6 cellular contexts compared by ENCODE assay signal in the genomic region with DNA sequence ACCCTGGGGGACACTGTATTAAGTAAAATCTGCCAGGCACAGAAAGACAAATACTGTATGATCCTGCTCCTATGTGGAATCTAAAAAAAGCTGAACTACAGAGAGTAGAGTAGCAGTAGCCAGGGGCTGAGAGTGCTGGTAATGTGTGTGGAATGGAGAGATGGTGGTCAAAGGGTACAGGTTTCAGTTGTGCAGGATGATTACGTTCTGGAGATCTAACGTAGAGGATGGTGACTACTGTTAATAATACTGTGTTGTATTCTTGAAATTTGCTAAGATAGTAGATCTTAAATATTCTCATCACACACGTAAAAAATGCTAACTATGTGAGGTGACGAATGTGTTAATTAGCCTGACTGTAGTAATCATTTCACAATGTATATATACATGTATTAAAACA. TPM values are rescaled to one million over a fixed set of nuclear protein-coding genes. Genes with fewer than 3 reads are reported as not detected.
"Had no signal": no experiment of that assay in that cellular context is flagged by ENCODE, and none has a peak within 500 bp of the region (broad histone marks: within the 10 kb centered on the region; RNA-seq: fewer than 3 reads in every experiment).

No MANE protein-coding gene starts in this region.

- H3K4me1 Mint-ChIP-seq: GM23338, IgD-negative memory B cell had no signal

- H3K9me3 Mint-ChIP-seq: GM23338, H9, IgD-negative memory B cell had no signal

- DNase-seq: H9, HCEC 1CT, KBM-7 had no signal

- H2AFZ ChIP-seq: GM23338 had no signal

- H3K27ac Mint-ChIP-seq: GM23338, H9 had no signal

- ATAC-seq: GM23338 had no signal

- H3K27me3 Mint-ChIP-seq: IgD-negative memory B cell had no signal

- H3K4me3 ChIP-seq: GM23338 had no signal

- H3K27ac ChIP-seq: KMS-11 had no signal

- H3K4me3 Mint-ChIP-seq: GM23338, H9, IgD-negative memory B cell had no signal

- H3K4me2 ChIP-seq: GM23338, KMS-11 had no signal

- H3K9ac ChIP-seq: KMS-11 had no signal

RNA-seq across cellular contexts. Expression of gene GNG4, which starts 39.8 kb away (rescaled TPM):
- polyA plus RNA-seq: IgD-negative memory B cell had no signal
